In the genomic region with DNA sequence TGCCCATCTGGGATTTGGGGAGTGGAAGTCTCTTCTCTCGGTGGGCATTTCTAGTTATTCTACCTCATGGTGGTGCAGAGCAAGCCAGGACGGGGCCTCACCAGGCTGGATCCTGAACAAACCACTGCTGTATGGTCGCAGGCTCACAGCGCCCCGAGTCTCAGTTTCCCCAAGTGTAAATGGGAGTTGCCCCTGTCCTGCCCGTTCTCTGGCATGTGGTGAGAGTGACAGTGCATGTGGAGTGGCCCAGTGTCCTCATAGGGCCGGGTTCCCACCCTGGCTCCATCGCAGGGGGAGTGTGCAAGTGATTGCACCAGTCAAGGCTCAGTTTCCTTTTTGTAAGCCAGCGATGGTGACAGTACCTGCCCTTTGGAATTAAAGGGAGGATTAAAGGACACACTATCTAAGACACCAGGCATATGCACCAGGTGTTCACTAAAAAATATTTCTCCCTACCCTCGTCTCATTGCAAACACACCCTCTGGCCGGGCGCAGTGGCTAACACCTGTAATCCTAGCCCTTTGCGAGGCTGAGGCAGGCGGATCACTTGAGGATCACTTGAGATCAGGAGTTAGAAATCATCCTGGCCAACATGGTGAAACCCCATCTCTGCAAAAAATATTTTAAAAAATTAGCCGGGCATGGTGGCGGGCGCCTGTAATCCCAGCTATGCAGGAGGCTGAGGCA, we compare ENCODE assay signal across 24 cellular contexts.
DNase-seq lines count a peak whose midpoint lies in the region; ATAC-seq and TF ChIP-seq lines count a peak whose summit lies in the region.
"Had no signal": no experiment of that assay in that cellular context is flagged by ENCODE, and none has a peak within 500 bp of the region (broad histone marks: within the 10 kb centered on the region; RNA-seq: fewer than 3 reads in every experiment).

No MANE protein-coding gene starts in this region.

- 78% methylated on average over 8 of the region's 17 CpGs for WGBS in right lobe of liver (ENCODE audit: insufficient coverage, low coverage, low lambda C conversion rate, missing lambda C conversion rate)

- no peak overlapping the region for H3K27ac ChIP-seq in left ventricle myocardium inferior (replicated peaks)
- no peak overlapping the region for H3K27ac ChIP-seq in WERI-Rb-1
- H3K27ac ChIP-seq in right lobe of liver = peak overlapping the region in 1 of 3 donors; percentile 38
- H3K27ac ChIP-seq: A549; BLaER1 treated with 17β-estradiol and CSF1 and Interleukin-3, amounts not matched to agents 10 nM and 100 nM; GM23248 had no signal

- H3K36me3 ChIP-seq in left ventricle myocardium inferior (no peaks in the 10 kb centered on the region), WERI-Rb-1 (no peaks in the 10 kb centered on the region), right lobe of liver (no peaks in the 10 kb centered on the region)
- H3K36me3 ChIP-seq: BE2C; BLaER1 treated with 17β-estradiol and CSF1 and Interleukin-3, amounts not matched to agents 10 nM and 100 nM; HAP-1 had no signal

- no peaks in the 10 kb centered on the region for H3K4me1 ChIP-seq in left ventricle myocardium inferior
- H3K4me1 ChIP-seq in right lobe of liver = peaks cover 0 to 43% (median 20%) of the 10 kb centered on the region in 4 donors
- H3K4me1 ChIP-seq: A549, BE2C, HAP-1 had no signal

- TF ChIP-seq CTCF in left ventricle myocardium inferior (IDR thresholded peaks at IDR 0.05; ENCODE audit: borderline replicate concordance) (no peak), WERI-Rb-1 (IDR thresholded peaks at IDR 0.05; ENCODE audit: low read depth, low read length) (no peak), right lobe of liver (IDR thresholded peaks at IDR 0.05) (no peak)

- DNase-seq in cardiac septum (ENCODE audit: low spot score) (peak; percentile 44), left ventricle myocardium inferior (no peak), WERI-Rb-1 (peak; percentile 6), right lobe of liver (no peak), posterior vena cava (ENCODE audit: low spot score) (peak; percentile 47), DMS 273 (lab: John Stamatoyannopoulos, UW; ENCODE audit: unreplicated experiment) (no peak), amygdala (lab: John Stamatoyannopoulos, UW) (no peak)
- no peak for DNase-seq in stimulated activated naive CD8-positive, alpha-beta T cell treated with anti-CD3 and anti-CD28 coated beads, Interleukin-15, Interleukin-2, amounts not matched to agents 100 U/mL and 50 U/mL, for 24 hours
- DNase-seq: 8988T; ACHN; AML-193; BE2C; CD4-positive, alpha-beta memory T cell; COR-L47; DMS 273 treated with DMSO at 0.1 percent for 48 hours; DMS79; EL; GDM1; GM23248; HFFc6 had no signal

- no peak overlapping the region for H3K4me3 ChIP-seq in left ventricle myocardium inferior
- H3K4me3 ChIP-seq in WERI-Rb-1 (ENCODE audit: low read depth, low read length) = no peak overlapping the region
- no peak overlapping the region for H3K4me3 ChIP-seq in right lobe of liver
- H3K4me3 ChIP-seq: A549; BLaER1 treated with 17β-estradiol and CSF1 and Interleukin-3, amounts not matched to agents 10 nM and 100 nM; GM12878; GM23248; HAP-1 had no signal

- peak in 3 of 4 donors; percentile 5 to 15 (median 7) for ATAC-seq in right lobe of liver
- no peak for ATAC-seq in stimulated activated naive CD8-positive, alpha-beta T cell treated with anti-CD3 and anti-CD28 coated beads, Interleukin-15, Interleukin-2, amounts not matched to agents 100 U/mL and 50 U/mL, for 24 hours
- ATAC-seq: A549, GM12878 had no signal

- intact Hi-C loops in cardiac septum (cut with DNase I) = no loop called here
- intact Hi-C loops in left ventricle myocardium inferior (cut with micrococcal nuclease) = no loop called here
- intact Hi-C loops in right lobe of liver (cut with DNase I) = no loop called here
- intact Hi-C loops in posterior vena cava (cut with DNase I) = no loop called here

- H3K27me3 ChIP-seq in left ventricle myocardium inferior (ENCODE audit: low read depth) = no peaks in the 10 kb centered on the region
- H3K27me3 ChIP-seq in WERI-Rb-1 (ENCODE audit: insufficient read depth, low read depth, severe bottlenecking) = no peaks in the 10 kb centered on the region
- no peaks in the 10 kb centered on the region for H3K27me3 ChIP-seq in right lobe of liver
- H3K27me3 ChIP-seq: BE2C; BLaER1 treated with 17β-estradiol and CSF1 and Interleukin-3, amounts not matched to agents 10 nM and 100 nM had no signal

- no peak for TF ChIP-seq POLR2A in right lobe of liver (IDR thresholded peaks at IDR 0.05)

- H3K9me3 ChIP-seq in left ventricle myocardium inferior (replicated peaks) (no peaks in the 10 kb centered on the region), WERI-Rb-1 (ENCODE audit: severe bottlenecking) (no peaks in the 10 kb centered on the region), right lobe of liver (no peaks in the 10 kb centered on the region)
- H3K9me3 ChIP-seq: A549; BE2C; BLaER1 treated with 17β-estradiol and CSF1 and Interleukin-3, amounts not matched to agents 10 nM and 100 nM; HAP-1 had no signal

Comparison
In these comparisons a context has a peak if more than half of its experiments do, and no peak if none do; other contexts are left out.
1. DNase-seq: peak in cardiac septum (single experiment), WERI-Rb-1 (single experiment) and posterior vena cava (single experiment); none in left ventricle myocardium inferior (single experiment), right lobe of liver (0 of 3), stimulated activated naive CD8-positive, alpha-beta T cell treated with anti-CD3 and anti-CD28 coated beads, Interleukin-15, Interleukin-2, amounts not matched to agents 100 U/mL and 50 U/mL, for 24 hours (single experiment), DMS 273 (single experiment) and amygdala (0 of 56).